24 cellular contexts compared by ENCODE assay signal in the genomic region with DNA sequence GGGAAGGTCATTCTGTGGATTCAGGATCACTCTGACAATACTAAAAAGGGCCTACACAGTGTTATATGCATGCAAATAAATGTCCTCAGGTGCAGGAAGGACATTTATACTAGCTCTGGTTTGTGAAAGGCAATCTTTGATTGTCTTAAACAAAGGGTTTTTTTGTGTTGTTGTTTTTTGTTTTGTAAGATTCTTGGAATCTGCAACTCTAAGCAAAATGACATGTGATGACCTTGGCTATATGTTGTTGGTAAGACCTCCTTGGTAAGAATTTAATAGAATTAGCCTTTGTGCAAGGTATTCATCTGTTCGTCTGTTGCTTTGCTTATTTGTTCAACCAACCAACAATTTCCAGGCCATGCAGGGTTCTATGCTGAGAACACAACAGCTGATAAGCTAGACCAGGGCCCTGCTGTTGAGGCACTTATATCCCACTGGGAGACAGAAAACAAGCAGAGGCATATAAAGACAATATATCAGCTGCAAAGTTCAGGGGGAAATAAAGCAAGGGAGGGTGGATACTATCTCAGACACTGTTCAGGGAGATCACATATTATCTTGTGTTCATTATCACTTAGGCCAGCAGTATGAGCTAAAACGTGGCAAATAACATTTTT.
DNase-seq lines count a peak whose midpoint lies in the region; ATAC-seq, FAIRE-seq and TF ChIP-seq lines count a peak whose summit lies in the region.
"Had no signal": no experiment of that assay in that cellular context is flagged by ENCODE, and none has a peak within 500 bp of the region (broad histone marks: within the 10 kb centered on the region; RNA-seq: fewer than 3 reads in every experiment).

No MANE protein-coding gene starts in this region.

- H3K36me3 Mint-ChIP-seq in CD8-positive, alpha-beta T cell, result no peaks in the 10 kb centered on the region
- no peaks in the 10 kb centered on the region for H3K36me3 Mint-ChIP-seq in activated CD4-positive, alpha-beta memory T cell treated with anti-CD3 and anti-CD28 coated beads, Interleukin-2, amount 10 ng/mL, durations not matched to agents 7 days and 5 days (ENCODE audit: low read depth)
- H3K36me3 Mint-ChIP-seq in T-helper 17 cell (ENCODE audit: low read depth), result no peaks in the 10 kb centered on the region

- peaks cover 10% of the 10 kb centered on the region for H3K27me3 Mint-ChIP-seq in CD8-positive, alpha-beta T cell (ENCODE audit: low read depth)
- peaks cover 2% of the 10 kb centered on the region for H3K27me3 Mint-ChIP-seq in activated CD4-positive, alpha-beta memory T cell treated with anti-CD3 and anti-CD28 coated beads, Interleukin-2, amount 10 ng/mL, durations not matched to agents 7 days and 5 days
- peaks cover 26% of the 10 kb centered on the region for H3K27me3 Mint-ChIP-seq in T-helper 17 cell

- WGBS in HepG2 (ENCODE audit: low lambda C conversion rate), result 2% methylated on average over 2 of the region's 2 CpGs
- 25% methylated on average over 2 of the region's 2 CpGs for WGBS in right lobe of liver (ENCODE audit: insufficient coverage, low coverage, low lambda C conversion rate, missing lambda C conversion rate)

- no peak overlapping the region for H2AFZ ChIP-seq in HepG2 (ENCODE audit: low read length)
- H2AFZ ChIP-seq: GM23248 had no signal

- H3K4me3 ChIP-seq in HepG2 (replicated peaks in 1 of 3; ENCODE audit: insufficient read depth in 1 of 3, low read depth in 2 of 3, low read length in 3 of 3) (no peak overlapping the region), right lobe of liver (no peak overlapping the region)
- H3K4me3 ChIP-seq in CD8-positive, alpha-beta T cell (ENCODE audit: low read depth, low read length), result no peak overlapping the region
- H3K4me3 ChIP-seq: GM23248, MG63, PC-9, SJCRH30 had no signal

- H3K27ac ChIP-seq in HepG2 (ENCODE audit: extremely low read length, insufficient read depth, low read length), result no peak overlapping the region
- H3K27ac ChIP-seq in right lobe of liver, result no peak overlapping the region
- H3K27ac ChIP-seq in caudate nucleus (ENCODE audit: low read depth, low read length), result peak overlapping the region; percentile 72
- peak overlapping the region; percentile 55 for H3K27ac ChIP-seq in layer of hippocampus (ENCODE audit: low read depth, low read length)
- no peak overlapping the region for H3K27ac ChIP-seq in CD8-positive, alpha-beta T cell (ENCODE audit: low read depth, low read length)
- H3K27ac ChIP-seq: GM23248, PC-9, SJCRH30 had no signal

- H3K4me2 ChIP-seq in HepG2 (ENCODE audit: low read depth, low read length), result no peak overlapping the region
- H3K4me2 ChIP-seq: PC-9 had no signal

- no peaks in the 10 kb centered on the region for H3K27me3 ChIP-seq in HepG2 (ENCODE audit: control insufficient read depth in 1 of 2, insufficient read depth in 2 of 2, low read length in 2 of 2)
- no peaks in the 10 kb centered on the region for H3K27me3 ChIP-seq in right lobe of liver
- H3K27me3 ChIP-seq in layer of hippocampus (ENCODE audit: control insufficient read depth, insufficient read depth, low read length), result no peaks in the 10 kb centered on the region
- H3K27me3 ChIP-seq in CD8-positive, alpha-beta T cell (ENCODE audit: insufficient read depth, low read length), result no peaks in the 10 kb centered on the region
- H3K27me3 ChIP-seq: MG63, SJCRH30 had no signal

- no peaks in the 10 kb centered on the region for H3K9me3 Mint-ChIP-seq in CD8-positive, alpha-beta T cell
- H3K9me3 Mint-ChIP-seq in activated CD4-positive, alpha-beta memory T cell treated with anti-CD3 and anti-CD28 coated beads, Interleukin-2, amount 10 ng/mL, durations not matched to agents 7 days and 5 days, result no peaks in the 10 kb centered on the region

- no peak for TF ChIP-seq RAD21 in HepG2 (CRISPR knock-in tag; IDR thresholded peaks at IDR 0.05)

- ATAC-seq in HepG2 (no peak), right lobe of liver (no peak), HG03571 (IDR thresholded peaks at IDR 0.05; ENCODE audit: unreplicated experiment) (no peak), T-helper 17 cell (no peak)
- ATAC-seq in CD8-positive, alpha-beta T cell, result no peak
- ATAC-seq: Right ventricle myocardium inferior had no signal

- intact Hi-C loops in HepG2 (cut with micrococcal nuclease; ENCODE audit: unreplicated experiment), result no loop called here
- intact Hi-C loops in right lobe of liver (cut with DNase I), result no loop called here
- intact Hi-C loops in CD8-positive, alpha-beta T cell (cut with DNase I, micrococcal nuclease), result no loop called here

- no peaks in the 10 kb centered on the region for H3K4me1 Mint-ChIP-seq in CD8-positive, alpha-beta T cell (ENCODE audit: low read depth)
- no peaks in the 10 kb centered on the region for H3K4me1 Mint-ChIP-seq in activated CD4-positive, alpha-beta memory T cell treated with anti-CD3 and anti-CD28 coated beads, Interleukin-2, amount 10 ng/mL, durations not matched to agents 7 days and 5 days
- H3K4me1 Mint-ChIP-seq in T-helper 17 cell, result no peaks in the 10 kb centered on the region

- in situ Hi-C loops in HepG2 (cut with HindIII; ENCODE audit: extremely low pct_ligation_motif_present, low pct_unique_long_range_greater_than_20kb), result no loop called here

- no peak overlapping the region for H3K9ac ChIP-seq in HepG2 (ENCODE audit: insufficient read depth, low read depth, low read length)
- H3K9ac ChIP-seq: GM23248 had no signal

- BruUV-seq in HepG2 (replicated peaks; lab: Mats Ljungman, UMichigan), result no TSS peak

- H4K20me1 ChIP-seq in HepG2 (ENCODE audit: insufficient read depth, low read length), result no peaks in the 10 kb centered on the region

- CTCF ChIA-PET in HepG2 (lab: Yijun Ruan, JAX; ENCODE audit: low intra/inter-chr PET ratio, low total read pairs), result no interaction called here
- CTCF ChIA-PET in CD8-positive, alpha-beta T cell (lab: Charles Lee), result no interaction called here
- CTCF ChIA-PET in activated CD4-positive, alpha-beta memory T cell treated with anti-CD3 and anti-CD28 coated beads, Interleukin-2, amount 10 ng/mL, durations not matched to agents 7 days and 5 days (lab: Charles Lee), result no interaction called here

- H3K4me1 ChIP-seq in HepG2 (ENCODE audit: insufficient read depth, low read length) (no peaks in the 10 kb centered on the region), right lobe of liver (no peaks in the 10 kb centered on the region)
- no peaks in the 10 kb centered on the region for H3K4me1 ChIP-seq in CD8-positive, alpha-beta T cell (ENCODE audit: insufficient read depth, low read length)
- H3K4me1 ChIP-seq: SJCRH30 had no signal

- H3K36me3 ChIP-seq in HepG2 (replicated peaks in 1 of 2; ENCODE audit: control insufficient read depth in 1 of 2, insufficient read depth in 2 of 2, low read length in 2 of 2) (no peaks in the 10 kb centered on the region), right lobe of liver (no peaks in the 10 kb centered on the region)
- no peaks in the 10 kb centered on the region for H3K36me3 ChIP-seq in CD8-positive, alpha-beta T cell (ENCODE audit: insufficient read depth, low read length)
- H3K36me3 ChIP-seq: MG63, SJCRH30 had no signal

- no peak for TF ChIP-seq POLR2A in HepG2 (IDR thresholded peaks at IDR 0.05; ENCODE audit: insufficient read depth in 1 of 2, low read depth in 2 of 2, low read length in 2 of 2)
- TF ChIP-seq POLR2A in right lobe of liver (IDR thresholded peaks at IDR 0.05), result no peak

- no peak overlapping the region for H3K4me3 Mint-ChIP-seq in CD8-positive, alpha-beta T cell
- H3K4me3 Mint-ChIP-seq in activated CD4-positive, alpha-beta memory T cell treated with anti-CD3 and anti-CD28 coated beads, Interleukin-2, amount 10 ng/mL, durations not matched to agents 7 days and 5 days, result no peak overlapping the region
- H3K4me3 Mint-ChIP-seq in T-helper 17 cell, result no peak overlapping the region

- no peaks in the 10 kb centered on the region for H3K79me2 ChIP-seq in HepG2 (ENCODE audit: insufficient read depth, low read length)

- H3K9me3 ChIP-seq in HepG2 (ENCODE audit: low read length) (no peaks in the 10 kb centered on the region), right lobe of liver (no peaks in the 10 kb centered on the region), T-helper 17 cell (ENCODE audit: control insufficient read depth, low read length, poor library complexity, severe bottlenecking) (no peaks in the 10 kb centered on the region)
- H3K9me3 ChIP-seq in CD8-positive, alpha-beta T cell (ENCODE audit: low read length), result no peaks in the 10 kb centered on the region
- H3K9me3 ChIP-seq: SJCRH30 had no signal

- TF ChIP-seq CTCF in HepG2 (CRISPR knock-in tag; IDR thresholded peaks at IDR 0.05) (no peak), right lobe of liver (IDR thresholded peaks at IDR 0.05) (no peak)
- TF ChIP-seq CTCF in CD8-positive, alpha-beta T cell (IDR thresholded peaks at IDR 0.05), result no peak

- H3K27ac Mint-ChIP-seq in CD8-positive, alpha-beta T cell, result no peak overlapping the region
- no peak overlapping the region for H3K27ac Mint-ChIP-seq in activated CD4-positive, alpha-beta memory T cell treated with anti-CD3 and anti-CD28 coated beads, Interleukin-2, amount 10 ng/mL, durations not matched to agents 7 days and 5 days
- H3K27ac Mint-ChIP-seq in T-helper 17 cell, result no peak overlapping the region

- TF ChIP-seq EP300 in HepG2 (IDR thresholded peaks at IDR 0.05; ENCODE audit: low read depth in 2 of 2, low read length in 2 of 2), result no peak
- TF ChIP-seq EP300 in HepG2 (CRISPR knock-in tag; IDR thresholded peaks at IDR 0.05; ENCODE audit: borderline replicate concordance), result no peak

- FAIRE-seq in HepG2 (lab: Jason Lieb, UNC), result no peak
- FAIRE-seq: GM18507 had no signal

- no peak for DNase-seq in HepG2 (ENCODE audit: low spot score)
- no peak for DNase-seq in right lobe of liver
- DNase-seq in caudate nucleus (lab: John Stamatoyannopoulos, UW), result no peak
- DNase-seq in CD8-positive, alpha-beta T cell, result no peak
- DNase-seq in activated CD4-positive, alpha-beta memory T cell treated with anti-CD3 and anti-CD28 coated beads, Interleukin-2, amount 10 ng/mL, durations not matched to agents 7 days and 5 days, result no peak
- DNase-seq in T-helper 17 cell, result no peak
- DNase-seq: 8988T; DND-41; GM23248; H7; IMR-90; KG1; MG63; NCI-H187; NCI-H2081 treated with DMSO at 0.1 percent for 48 hours; NCI-H524; NCI-H748 treated with DMSO at 0.1 percent for 48 hours; NK-92 treated with Interleukin-12 subunit alpha and Interleukin-12 subunit beta, amount 100 ng/mL, for 24 hours; PC-9; SJCRH30 had no signal

- POLR2A ChIA-PET in HepG2 (lab: Yijun Ruan, JAX), result no interaction called here
- POLR2A ChIA-PET in CD8-positive, alpha-beta T cell (lab: Charles Lee), result no interaction called here
- POLR2A ChIA-PET in activated CD4-positive, alpha-beta memory T cell treated with anti-CD3 and anti-CD28 coated beads, Interleukin-2, amount 10 ng/mL, durations not matched to agents 7 days and 5 days (lab: Charles Lee), result no interaction called here

Comparison
In these comparisons a context has a peak if more than half of its experiments do, and no peak if none do; other contexts are left out.
1. H3K27ac ChIP-seq: peak in caudate nucleus (single experiment) and layer of hippocampus (single experiment); none in HepG2 (single experiment), right lobe of liver (0 of 3) and CD8-positive, alpha-beta T cell (single experiment).